36 cellular contexts compared by ENCODE assay signal in genomic region chr20:53116733-53117132, GRCh38.
"Had no signal": no experiment of that assay in that cellular context is flagged by ENCODE, and none has a peak within 500 bp of the region (broad histone marks: within the 10 kb centered on the region; RNA-seq: fewer than 3 reads in every experiment).

No MANE protein-coding gene starts in this region.

- H3K4me3 ChIP-seq: MG63 had no signal

- H3K9me3 ChIP-seq: MG63 had no signal

- H3K36me3 ChIP-seq: MG63 had no signal

- DNase-seq: Karpas-422, Kasumi-1, MG63, MM.1S, MV-4-11, NCI-H1048, NCI-H1092, NCI-H1092 treated with DMSO at 0.1 percent for 48 hours, NCI-H1105, NCI-H1105 treated with DMSO at 0.1 percent for 48 hours, NCI-H1417, NCI-H1417 treated with DMSO at 0.1 percent for 48 hours, NCI-H1436, NCI-H1436 treated with DMSO at 0.1 percent for 48 hours, NCI-H146, NCI-H1694, NCI-H1694 treated with DMSO at 0.1 percent for 48 hours, NCI-H187, NCI-H187 treated with DMSO at 0.1 percent for 48 hours, NCI-H1930, NCI-H2029, NCI-H2029 treated with DMSO at 0.1 percent for 48 hours, NCI-H2081, NCI-H2081 treated with DMSO at 0.1 percent for 48 hours, NCI-H2107, NCI-H2171, NCI-H2171 treated with DMSO at 0.1 percent for 48 hours, NCI-H2227 treated with DMSO at 0.1 percent for 48 hours, NCI-H226, NCI-H345, NCI-H446, NCI-H446 treated with DMSO at 0.1 percent for 48 hours, NCI-H510A, NCI-H510A treated with DMSO at 0.1 percent for 48 hours, NCI-H524, NCI-H524 treated with DMSO at 0.1 percent for 48 hours had no signal
